1 cellular context compared by ENCODE assay signal in the genomic region with DNA sequence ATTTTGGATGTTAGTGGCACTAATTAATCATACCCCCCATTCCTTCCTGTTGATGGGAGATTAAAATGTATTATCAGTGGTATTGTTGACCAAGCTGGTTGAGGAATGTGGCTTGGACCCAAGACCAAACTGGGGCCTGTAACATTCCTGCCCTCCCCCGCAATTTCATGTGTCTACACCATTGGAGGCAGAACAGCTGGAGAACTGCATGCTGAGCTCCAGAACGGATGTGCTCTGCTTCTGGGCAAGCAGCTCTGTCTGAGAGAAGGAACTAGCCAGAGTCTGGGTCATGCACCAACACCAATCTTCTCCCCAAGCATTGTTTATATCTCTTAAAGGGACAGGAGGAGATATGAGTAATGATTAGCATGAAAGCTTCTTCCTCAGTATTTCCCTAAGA.
TF ChIP-seq lines count a peak whose summit lies in the region.

No MANE protein-coding gene starts in this region.

TF ChIP-seq in endothelial cell of umbilical vein, 7 proteins besides CTCF, POLR2A, EP300 and RAD21:
- peak; percentile 40 for TF ChIP-seq GATA2 (IDR thresholded peaks at IDR 0.05; ENCODE audit: insufficient read depth, insufficient read length, low read depth, low read length)
- TF ChIP-seq MYC (IDR thresholded peaks at IDR 0.05; ENCODE audit: low read depth, low read length), result no peak
- no peak for TF ChIP-seq POLR2AphosphoS5 (IDR thresholded peaks at IDR 0.05; ENCODE audit: insufficient read depth, low read depth, low read length)
- no peak for TF ChIP-seq FOS (IDR thresholded peaks at IDR 0.05; ENCODE audit: borderline replicate concordance, insufficient read depth, low read length)
- TF ChIP-seq JUN (IDR thresholded peaks at IDR 0.05; ENCODE audit: borderline replicate concordance, insufficient read depth, insufficient read length, low read depth), result no peak
